ENCODE assay signal across 19 cellular contexts in genomic region chr3:144053121-144053520, GRCh38.
A peak's percentile ranks its signal among the peaks of the same experiment; 100 is the strongest.
DNase-seq lines count a peak whose midpoint lies in the region; ATAC-seq and TF ChIP-seq lines count a peak whose summit lies in the region.
"Had no signal": no experiment of that assay in that cellular context is flagged by ENCODE, and none has a peak within 500 bp of the region (broad histone marks: within the 10 kb centered on the region; RNA-seq: fewer than 3 reads in every experiment).

No MANE protein-coding gene starts in this region.

- TF ChIP-seq CTCF in choroid plexus epithelial cell (conservative IDR thresholded peaks at IDR 0.05; ENCODE audit: low read depth, low read length): no peak

- DNase-seq in ELR (ENCODE audit: low read depth) (peak; percentile 90), NCI-H446 treated with DMSO at 0.1 percent for 48 hours (lab: John Stamatoyannopoulos, UW) (peak; percentile 64), choroid plexus epithelial cell (ENCODE audit: low read depth) (peak; percentile 26), renal cortical epithelial cell (ENCODE audit: low read depth) (peak; percentile 51), RKO (ENCODE audit: low spot score) (no peak), NCI-H2029 (lab: John Stamatoyannopoulos, UW) (no peak)
- DNase-seq: activated CD8-positive, alpha-beta T cell treated with anti-CD3 and anti-CD28 coated beads, Interleukin-2, amount 10 ng/mL, durations not matched to agents 7 days and 5 days; body of pancreas; CD4-positive, alpha-beta memory T cell; effector memory CD8-positive, alpha-beta T cell; hypothalamus; left lung; naive thymus-derived CD8-positive, alpha-beta T cell; NCI-H2171; stimulated activated CD4-positive, alpha-beta T cell treated with anti-CD3 and anti-CD28 coated beads, Interleukin-4, amount 100 ng/mL, for 24 hours; upper lobe of left lung had no signal

- ATAC-seq in HG02981 (IDR thresholded peaks at IDR 0.05; ENCODE audit: unreplicated experiment): no peak
- ATAC-seq: activated CD8-positive, alpha-beta T cell treated with anti-CD3 and anti-CD28 coated beads, Interleukin-2, amount 10 ng/mL, durations not matched to agents 7 days and 5 days; activated T-helper 17 cell treated with anti-CD3 and anti-CD28 coated beads, Interleukin-2, amount 50 U/mL, for 72 hours; body of pancreas; effector memory CD8-positive, alpha-beta T cell; left lung; naive thymus-derived CD8-positive, alpha-beta T cell had no signal

- H3K4me3 ChIP-seq in choroid plexus epithelial cell (ENCODE audit: low read depth, low read length): no peak overlapping the region
- H3K4me3 ChIP-seq: body of pancreas, left lung, SJSA1, upper lobe of left lung had no signal

Comparison
In these comparisons a context has a peak if more than half of its experiments do, and no peak if none do; other contexts are left out.
1. DNase-seq: peak in ELR (single experiment), NCI-H446 treated with DMSO at 0.1 percent for 48 hours (single experiment), choroid plexus epithelial cell (single experiment) and renal cortical epithelial cell (single experiment); none in RKO (single experiment) and NCI-H2029 (single experiment).